Comparison of ENCODE assay signal across 8 cellular contexts in the genomic region with DNA sequence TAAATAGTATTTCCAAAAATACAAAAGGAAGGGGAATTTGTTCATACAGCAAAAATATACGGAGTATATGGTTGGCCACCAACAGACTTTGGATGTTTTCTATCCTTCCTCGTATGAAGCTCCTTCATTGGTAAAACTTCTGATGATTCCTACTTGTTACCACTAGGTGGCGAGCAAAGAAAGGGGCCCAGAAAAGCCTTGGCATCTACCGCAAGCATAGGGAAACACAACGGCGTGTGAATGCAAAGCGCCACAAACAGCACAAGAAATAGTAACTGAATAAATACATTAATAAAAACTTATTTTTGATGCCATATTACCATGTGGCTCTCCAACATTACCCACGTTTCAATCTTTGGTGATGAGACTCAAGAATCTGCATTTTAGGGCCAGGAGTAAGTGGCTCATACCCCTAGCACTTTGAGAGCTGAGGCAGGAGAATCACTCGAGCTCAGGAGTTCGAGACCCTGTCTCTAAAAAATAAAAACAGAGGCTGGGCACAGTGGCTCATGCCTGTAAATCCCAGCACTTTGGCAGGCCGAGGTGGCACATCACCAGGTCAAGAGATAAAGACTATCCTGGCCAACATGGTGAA. TPM values are rescaled to one million over a fixed set of nuclear protein-coding genes. Genes with fewer than 3 reads are reported as not detected.
DNase-seq lines count a peak whose midpoint lies in the region; ATAC-seq and TF ChIP-seq lines count a peak whose summit lies in the region.

No MANE protein-coding gene starts in this region.

- no peaks in the 10 kb centered on the region for H3K9me3 ChIP-seq in thoracic aorta

- in situ Hi-C loops in KBM-7 (cut with MboI; ENCODE audit: low pct_unique_long_range_greater_than_20kb, low sequenced_read_pairs), result no loop called here

- H3K27ac ChIP-seq in thoracic aorta, result peak overlapping the region in 1 of 2 donors; percentile 44

- no peaks in the 10 kb centered on the region for H3K27me3 Mint-ChIP-seq in activated T-cell treated with anti-CD3 and anti-CD28 coated beads, Interleukin-2, amount 50 U/mL, for 72 hours (ENCODE audit: low read depth)
- no peaks in the 10 kb centered on the region for H3K27me3 Mint-ChIP-seq in naive thymus-derived CD8-positive, alpha-beta T cell

- peaks cover 59 to 84% of the 10 kb centered on the region in 2 donors for H3K4me1 ChIP-seq in thoracic aorta (ENCODE audit: control insufficient read depth in 1 of 2, low read depth in 2 of 2)

- peak; percentile 80 for TF ChIP-seq CTCF in thoracic aorta (IDR thresholded peaks at IDR 0.05)

- peak overlapping the region; percentile 24 for H3K4me3 ChIP-seq in thoracic aorta

- DNase-seq in DMS 273 (lab: John Stamatoyannopoulos, UW; ENCODE audit: unreplicated experiment) (peak; percentile 84), KBM-7 (peak; percentile 81), OCI-M1 (lab: John Stamatoyannopoulos, UW) (peak; percentile 82), fibroblast of gingiva (ENCODE audit: low read depth) (peak; percentile 75), thoracic aorta (ENCODE audit: low spot score) (no peak)
- peak; percentile 54 to 61 for DNase-seq in activated T-cell treated with anti-CD3 and anti-CD28 coated beads, Interleukin-2, amount 50 U/mL, for 72 hours
- DNase-seq in naive thymus-derived CD8-positive, alpha-beta T cell, result peak; percentile 21 to 79 (median 64)

- no peaks in the 10 kb centered on the region for H3K9me3 Mint-ChIP-seq in activated T-cell treated with anti-CD3 and anti-CD28 coated beads, Interleukin-2, amount 50 U/mL, for 72 hours
- no peaks in the 10 kb centered on the region for H3K9me3 Mint-ChIP-seq in naive thymus-derived CD8-positive, alpha-beta T cell

- H3K27me3 ChIP-seq in thoracic aorta (replicated peaks; ENCODE audit: insufficient read depth), result no peaks in the 10 kb centered on the region

- peak overlapping the region; percentile 31 for H3K4me3 Mint-ChIP-seq in activated T-cell treated with anti-CD3 and anti-CD28 coated beads, Interleukin-2, amount 50 U/mL, for 72 hours
- H3K4me3 Mint-ChIP-seq in naive thymus-derived CD8-positive, alpha-beta T cell, result peak overlapping the region in 6 of 10 donors; percentile 2 to 55 (median 18)

- H3K4me1 Mint-ChIP-seq in activated T-cell treated with anti-CD3 and anti-CD28 coated beads, Interleukin-2, amount 50 U/mL, for 72 hours (ENCODE audit: low read depth), result peaks cover 69% of the 10 kb centered on the region
- H3K4me1 Mint-ChIP-seq in naive thymus-derived CD8-positive, alpha-beta T cell, result peaks cover 27 to 81% (median 64%) of the 10 kb centered on the region in 4 donors

- peak; percentile 61 to 68 for ATAC-seq in activated T-cell treated with anti-CD3 and anti-CD28 coated beads, Interleukin-2, amount 50 U/mL, for 72 hours (replicated peaks in 1 of 2)
- peak; percentile 61 to 69 for ATAC-seq in naive thymus-derived CD8-positive, alpha-beta T cell
- ATAC-seq in thoracic aorta (ENCODE audit: insufficient number of reproducible peaks, low FRiP score, low read depth) (no peak), HG03457 (IDR thresholded peaks at IDR 0.05; ENCODE audit: unreplicated experiment) (no peak)

- H3K36me3 Mint-ChIP-seq in activated T-cell treated with anti-CD3 and anti-CD28 coated beads, Interleukin-2, amount 50 U/mL, for 72 hours (ENCODE audit: insufficient read depth in 2 of 2), result peaks cover 8 to 17% of the 10 kb centered on the region in 2 donors
- peaks cover 0 to 61% (median 5%) of the 10 kb centered on the region in 3 donors for H3K36me3 Mint-ChIP-seq in naive thymus-derived CD8-positive, alpha-beta T cell

- peak overlapping the region; percentile 69 for H3K27ac Mint-ChIP-seq in activated T-cell treated with anti-CD3 and anti-CD28 coated beads, Interleukin-2, amount 50 U/mL, for 72 hours
- peak overlapping the region in 8 of 10 donors; percentile 30 to 88 (median 66) for H3K27ac Mint-ChIP-seq in naive thymus-derived CD8-positive, alpha-beta T cell

- no peaks in the 10 kb centered on the region for H3K36me3 ChIP-seq in thoracic aorta

- POLR2A ChIA-PET in naive thymus-derived CD8-positive, alpha-beta T cell (lab: Charles Lee), result interaction anchor here (0.8 to 2.2 kb wide), 12 partner anchors 9 to 264 kb away, joined by 3 to 36 read pairs (median 4); a partner anchor contains a TSS

RNA-seq across cellular contexts. Expression of a gene that starts 34.5 kb away (rescaled TPM):
- 100 to 1,000 TPM; 328 to 339 TPM for total RNA-seq in activated T-cell treated with anti-CD3 and anti-CD28 coated beads, Interleukin-2, amount 50 U/mL, for 72 hours
- total RNA-seq in naive thymus-derived CD8-positive, alpha-beta T cell, result 100 to 1,000 TPM; 114 to 122 TPM
- 10 to 100 TPM; 28.3 to 34.2 (median 34.0) TPM for polyA plus RNA-seq in naive thymus-derived CD8-positive, alpha-beta T cell
- 100 to 1,000 TPM; 178 to 593 TPM for total RNA-seq in thoracic aorta

Comparison
In these comparisons a context has a peak if more than half of its experiments do, and no peak if none do; other contexts are left out.
1. ATAC-seq: peak in activated T-cell treated with anti-CD3 and anti-CD28 coated beads, Interleukin-2, amount 50 U/mL, for 72 hours (2 of 2) and naive thymus-derived CD8-positive, alpha-beta T cell (2 of 2); none in thoracic aorta (single experiment) and HG03457 (single experiment).